Comparison of ENCODE assay signal across 14 cellular contexts in the genomic region with DNA sequence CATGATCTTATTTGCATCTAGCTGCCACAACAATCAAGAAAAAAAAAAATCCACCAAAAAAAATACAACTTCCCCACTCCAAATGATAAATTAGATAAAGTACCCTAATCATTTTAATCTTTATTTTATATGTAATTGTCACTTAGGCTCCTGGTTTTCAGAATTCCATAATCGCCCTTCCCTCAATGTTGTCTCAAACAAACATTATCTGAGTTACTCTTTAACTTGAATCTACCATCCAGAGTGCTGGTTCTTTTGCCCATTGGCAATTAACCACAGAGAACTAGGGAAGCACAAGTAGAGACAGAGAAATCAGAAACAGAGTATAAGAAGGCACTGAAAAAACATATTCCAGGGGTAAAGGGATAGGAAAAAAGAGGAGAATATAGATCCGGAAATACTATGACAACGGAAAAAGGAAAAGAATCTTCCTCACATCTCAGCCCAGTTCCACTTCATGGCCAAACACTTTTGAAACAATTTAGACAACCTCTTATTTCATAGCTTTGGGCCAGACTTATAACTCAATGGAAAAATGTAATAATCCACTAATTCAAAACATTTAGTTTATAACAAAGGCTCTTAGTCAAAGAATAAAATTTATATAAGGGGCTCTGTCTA. TPM values are rescaled to one million over a fixed set of nuclear protein-coding genes. Genes with fewer than 3 reads are reported as not detected.
DNase-seq lines count a peak whose midpoint lies in the region; ATAC-seq and TF ChIP-seq lines count a peak whose summit lies in the region.
"Had no signal": no experiment of that assay in that cellular context is flagged by ENCODE, and none has a peak within 500 bp of the region (broad histone marks: within the 10 kb centered on the region; RNA-seq: fewer than 3 reads in every experiment).

No MANE protein-coding gene starts in this region.

- H3K4me1 Mint-ChIP-seq in endothelial cell (ENCODE audit: unreplicated experiment) (peaks cover 48% of the 10 kb centered on the region), mesothelial cell of epicardium (peaks cover 60% of the 10 kb centered on the region)
- H3K4me1 Mint-ChIP-seq in activated T-cell treated with anti-CD3 and anti-CD28 coated beads, Interleukin-2, amount 50 U/mL, for 72 hours (ENCODE audit: low read depth) = no peaks in the 10 kb centered on the region
- H3K4me1 Mint-ChIP-seq in activated naive CD8-positive, alpha-beta T cell treated with anti-CD3 and anti-CD28 coated beads, Interleukin-2, amount 50 U/mL, for 24 hours = peaks cover 5% of the 10 kb centered on the region
- peaks cover 22% of the 10 kb centered on the region for H3K4me1 Mint-ChIP-seq in stimulated activated memory B cell treated with anti-CD40 and anti-IgM and Interleukin-4, amounts not matched to agents 10 μg/mL and 1 μg/mL and 100 μg/mL, for 72 hours

- H3K9ac ChIP-seq in HUES64 (ENCODE audit: low read depth, low read length) = no peak overlapping the region
- H3K9ac ChIP-seq: parathyroid adenoma had no signal

- DNase-seq in ACHN (peak; percentile 12), endothelial cell (ENCODE audit: low spot score) (no peak), mesothelial cell of epicardium (ENCODE audit: low spot score in 2 of 2, unreplicated experiment in 2 of 2) (no peak)
- DNase-seq in activated T-cell treated with anti-CD3 and anti-CD28 coated beads, Interleukin-2, amount 50 U/mL, for 72 hours = no peak
- DNase-seq in activated naive CD8-positive, alpha-beta T cell treated with anti-CD3 and anti-CD28 coated beads, Interleukin-2, amount 50 U/mL, for 24 hours = no peak
- DNase-seq: activated CD4-positive, alpha-beta T cell treated with anti-CD3 and anti-CD28 coated beads, Interleukin-2, amount 10 ng/mL, durations not matched to agents 7 days and 5 days; dorsolateral prefrontal cortex; left cardiac atrium; NCI-H2227 treated with DMSO at 0.1 percent for 48 hours; upper lobe of right lung had no signal

- H3K9me3 Mint-ChIP-seq in endothelial cell (ENCODE audit: unreplicated experiment) (no peaks in the 10 kb centered on the region), mesothelial cell of epicardium (no peaks in the 10 kb centered on the region)
- no peaks in the 10 kb centered on the region for H3K9me3 Mint-ChIP-seq in activated T-cell treated with anti-CD3 and anti-CD28 coated beads, Interleukin-2, amount 50 U/mL, for 72 hours
- H3K9me3 Mint-ChIP-seq in activated naive CD8-positive, alpha-beta T cell treated with anti-CD3 and anti-CD28 coated beads, Interleukin-2, amount 50 U/mL, for 24 hours = no peaks in the 10 kb centered on the region
- H3K9me3 Mint-ChIP-seq in stimulated activated memory B cell treated with anti-CD40 and anti-IgM and Interleukin-4, amounts not matched to agents 10 μg/mL and 1 μg/mL and 100 μg/mL, for 72 hours = peaks cover 2% of the 10 kb centered on the region
- H3K9me3 Mint-ChIP-seq: activated CD4-positive, alpha-beta T cell treated with anti-CD3 and anti-CD28 coated beads, Interleukin-2, amount 10 ng/mL, durations not matched to agents 7 days and 5 days had no signal

- H3K27ac Mint-ChIP-seq in endothelial cell (ENCODE audit: unreplicated experiment) (peak overlapping the region; percentile 80), mesothelial cell of epicardium (peak overlapping the region; percentile 26)
- H3K27ac Mint-ChIP-seq in activated T-cell treated with anti-CD3 and anti-CD28 coated beads, Interleukin-2, amount 50 U/mL, for 72 hours = no peak overlapping the region
- no peak overlapping the region for H3K27ac Mint-ChIP-seq in activated naive CD8-positive, alpha-beta T cell treated with anti-CD3 and anti-CD28 coated beads, Interleukin-2, amount 50 U/mL, for 24 hours
- no peak overlapping the region for H3K27ac Mint-ChIP-seq in stimulated activated memory B cell treated with anti-CD40 and anti-IgM and Interleukin-4, amounts not matched to agents 10 μg/mL and 1 μg/mL and 100 μg/mL, for 72 hours
- H3K27ac Mint-ChIP-seq: activated CD4-positive, alpha-beta T cell treated with anti-CD3 and anti-CD28 coated beads, Interleukin-2, amount 10 ng/mL, durations not matched to agents 7 days and 5 days had no signal

- H3K27me3 ChIP-seq in HUES64 (ENCODE audit: insufficient read depth, low read length) = no peaks in the 10 kb centered on the region
- H3K27me3 ChIP-seq: upper lobe of right lung had no signal

- no peaks in the 10 kb centered on the region for H3K36me3 Mint-ChIP-seq in endothelial cell (ENCODE audit: low read depth, unreplicated experiment)
- H3K36me3 Mint-ChIP-seq in mesothelial cell of epicardium = peaks cover 7% of the 10 kb centered on the region
- H3K36me3 Mint-ChIP-seq in activated T-cell treated with anti-CD3 and anti-CD28 coated beads, Interleukin-2, amount 50 U/mL, for 72 hours (ENCODE audit: insufficient read depth in 2 of 2) = no peaks in the 10 kb centered on the region
- H3K36me3 Mint-ChIP-seq in activated naive CD8-positive, alpha-beta T cell treated with anti-CD3 and anti-CD28 coated beads, Interleukin-2, amount 50 U/mL, for 24 hours (ENCODE audit: low read depth) = no peaks in the 10 kb centered on the region
- no peaks in the 10 kb centered on the region for H3K36me3 Mint-ChIP-seq in stimulated activated memory B cell treated with anti-CD40 and anti-IgM and Interleukin-4, amounts not matched to agents 10 μg/mL and 1 μg/mL and 100 μg/mL, for 72 hours

- WGBS in HUES64 = 66% methylated on average over 3 of the region's 3 CpGs

- in situ Hi-C loops in ACHN (cut with HindIII; ENCODE audit: low pct_ligation_motif_present, low pct_unique_long_range_greater_than_20kb, low sequenced_read_pairs) = no loop called here

- H3K4me1 ChIP-seq in HUES64 (ENCODE audit: insufficient read depth, low read length) = peaks cover 60% of the 10 kb centered on the region
- H3K4me1 ChIP-seq: parathyroid adenoma had no signal

- H3K27ac ChIP-seq in HUES64 (ENCODE audit: low read depth, low read length) = peak overlapping the region; percentile 59
- H3K27ac ChIP-seq: parathyroid adenoma, upper lobe of right lung had no signal

- H3K9me3 ChIP-seq in HUES64 (ENCODE audit: insufficient read depth, low read depth, low read length) = no peaks in the 10 kb centered on the region
- H3K9me3 ChIP-seq: upper lobe of right lung had no signal

- H3K27me3 Mint-ChIP-seq in endothelial cell (ENCODE audit: unreplicated experiment) (no peaks in the 10 kb centered on the region), mesothelial cell of epicardium (ENCODE audit: low read depth) (no peaks in the 10 kb centered on the region)
- H3K27me3 Mint-ChIP-seq in activated T-cell treated with anti-CD3 and anti-CD28 coated beads, Interleukin-2, amount 50 U/mL, for 72 hours (ENCODE audit: low read depth) = peaks cover 7% of the 10 kb centered on the region
- no peaks in the 10 kb centered on the region for H3K27me3 Mint-ChIP-seq in activated naive CD8-positive, alpha-beta T cell treated with anti-CD3 and anti-CD28 coated beads, Interleukin-2, amount 50 U/mL, for 24 hours
- H3K27me3 Mint-ChIP-seq in stimulated activated memory B cell treated with anti-CD40 and anti-IgM and Interleukin-4, amounts not matched to agents 10 μg/mL and 1 μg/mL and 100 μg/mL, for 72 hours = peaks cover 62% of the 10 kb centered on the region

- ATAC-seq in activated T-cell treated with anti-CD3 and anti-CD28 coated beads, Interleukin-2, amount 50 U/mL, for 72 hours (replicated peaks in 1 of 2) = no peak
- ATAC-seq in activated naive CD8-positive, alpha-beta T cell treated with anti-CD3 and anti-CD28 coated beads, Interleukin-2, amount 50 U/mL, for 24 hours = no peak
- no peak for ATAC-seq in GM21529 (IDR thresholded peaks at IDR 0.05; ENCODE audit: unreplicated experiment)
- ATAC-seq in stimulated activated memory B cell treated with anti-CD40 and anti-IgM and Interleukin-4, amounts not matched to agents 10 μg/mL and 1 μg/mL and 100 μg/mL, for 72 hours = no peak

- TF ChIP-seq CTCF in endothelial cell (IDR thresholded peaks at IDR 0.05; ENCODE audit: unreplicated experiment) (no peak), mesothelial cell of epicardium (IDR thresholded peaks at IDR 0.05; ENCODE audit: unreplicated experiment) (no peak)

- peaks cover 2% of the 10 kb centered on the region; the same call in 1 of the 2 replicates for H3K36me3 ChIP-seq in HUES64 (ENCODE audit: insufficient read depth, low read length)
- H3K36me3 ChIP-seq: upper lobe of right lung had no signal

- H3K4me3 ChIP-seq in HUES64 (ENCODE audit: low read length) = 0 out of 2 replicates have a peak overlapping the region, but pooled peaks have one; percentile 34
- H3K4me3 ChIP-seq: upper lobe of right lung had no signal

- H3K4me3 Mint-ChIP-seq in endothelial cell (ENCODE audit: unreplicated experiment) (no peak overlapping the region), mesothelial cell of epicardium (no peak overlapping the region)
- H3K4me3 Mint-ChIP-seq in activated T-cell treated with anti-CD3 and anti-CD28 coated beads, Interleukin-2, amount 50 U/mL, for 72 hours = no peak overlapping the region
- no peak overlapping the region for H3K4me3 Mint-ChIP-seq in activated naive CD8-positive, alpha-beta T cell treated with anti-CD3 and anti-CD28 coated beads, Interleukin-2, amount 50 U/mL, for 24 hours
- H3K4me3 Mint-ChIP-seq in stimulated activated memory B cell treated with anti-CD40 and anti-IgM and Interleukin-4, amounts not matched to agents 10 μg/mL and 1 μg/mL and 100 μg/mL, for 72 hours = no peak overlapping the region
- H3K4me3 Mint-ChIP-seq: activated CD4-positive, alpha-beta T cell treated with anti-CD3 and anti-CD28 coated beads, Interleukin-2, amount 10 ng/mL, durations not matched to agents 7 days and 5 days had no signal

RNA-seq across cellular contexts. Expression of a gene that starts 0.9 kb away (rescaled TPM):
- polyA plus RNA-seq in HUES64 (2013, experiment 1 of 2) = 14.0 TPM
- 18.4 TPM for polyA plus RNA-seq in HUES64 (2013, experiment 2 of 2)
- total RNA-seq in endothelial cell (ENCODE audit: unreplicated experiment) (72.3 TPM), mesothelial cell of epicardium (66.1 to 73.6 TPM (median 68.0 TPM) in 3 replicates)
- 1 to 10 TPM; 1.2 to 1.6 TPM for total RNA-seq in activated T-cell treated with anti-CD3 and anti-CD28 coated beads, Interleukin-2, amount 50 U/mL, for 72 hours

Comparison
In these comparisons a context has a peak if more than half of its experiments do, and no peak if none do; other contexts are left out.
1. H3K27ac Mint-ChIP-seq: peak in endothelial cell (single experiment) and mesothelial cell of epicardium (single experiment); none in activated T-cell treated with anti-CD3 and anti-CD28 coated beads, Interleukin-2, amount 50 U/mL, for 72 hours (single experiment), activated naive CD8-positive, alpha-beta T cell treated with anti-CD3 and anti-CD28 coated beads, Interleukin-2, amount 50 U/mL, for 24 hours (single experiment) and stimulated activated memory B cell treated with anti-CD40 and anti-IgM and Interleukin-4, amounts not matched to agents 10 μg/mL and 1 μg/mL and 100 μg/mL, for 72 hours (single experiment).
2. RNA of a gene that starts 0.9 kb away (total RNA-seq): 72.3 TPM in endothelial cell (single experiment) and 66.1 to 73.6 TPM in mesothelial cell of epicardium; 1.2 to 1.6 TPM in activated T-cell treated with anti-CD3 and anti-CD28 coated beads, Interleukin-2, amount 50 U/mL, for 72 hours; every median in the first group is over 10 times any median in the second.